Comparison of ENCODE assay signal across 8 cellular contexts in genomic region chr9:127214421-127215265, GRCh38. TPM values are rescaled to one million over a fixed set of nuclear protein-coding genes. Genes with fewer than 3 reads are reported as not detected.
DNase-seq lines count a peak whose midpoint lies in the region; ATAC-seq and TF ChIP-seq lines count a peak whose summit lies in the region.

No MANE protein-coding gene starts in this region.

- no peak overlapping the region for H3K4me3 ChIP-seq in coronary artery

- ATAC-seq in GM18861 (IDR thresholded peaks at IDR 0.05; ENCODE audit: unreplicated experiment) = no peak

- H3K27ac ChIP-seq in coronary artery = no peak overlapping the region

- DNase-seq in A172 (ENCODE audit: low spot score) (peak; percentile 71), NCI-H2107 (lab: John Stamatoyannopoulos, UW) (peak; percentile 67), coronary artery (ENCODE audit: low spot score) (no peak), lung microvascular endothelial cell (ENCODE audit: low read depth in 2 of 2) (peak; percentile 48 to 75)
- DNase-seq in activated CD4-positive, alpha-beta T cell treated with anti-CD3 and anti-CD28 coated beads for 24 hours (ENCODE audit: low read depth in 2 of 2) = peak; percentile 40 to 47
- peak; percentile 24 for DNase-seq in stimulated activated CD8-positive, alpha-beta memory T cell treated with anti-CD3 and anti-CD28 coated beads, Interleukin-7, amount 100 ng/mL, for 24 hours (ENCODE audit: low read depth)

- TF ChIP-seq CTCF in GM12874 (IDR thresholded peaks at IDR 0.05; ENCODE audit: insufficient read depth, low read depth, low read length) (peak; percentile 80), coronary artery (IDR thresholded peaks at IDR 0.05) (peak; percentile 46)

RNA-seq across cellular contexts. Expression of gene GARNL3, which starts 49.9 kb away (rescaled TPM):
- total RNA-seq in A172 (2014; rRNA removed; shearing (Covaris generic)) = 5.8 and 6.3 TPM in 2 replicates
- total RNA-seq in lung microvascular endothelial cell = 2.4 and 2.6 TPM in 2 replicates
